In genomic region chr2:176560296-176560695, GRCh38 we compare ENCODE assay signal across 31 cellular contexts.
"Had no signal": no experiment of that assay in that cellular context is flagged by ENCODE, and none has a peak within 500 bp of the region (broad histone marks: within the 10 kb centered on the region; RNA-seq: fewer than 3 reads in every experiment).

No MANE protein-coding gene starts in this region.

- H3K27ac Mint-ChIP-seq: activated CD4-positive, alpha-beta T cell treated with anti-CD3 and anti-CD28 coated beads, Interleukin-2, amount 10 ng/mL, durations not matched to agents 24 days and 14 days; activated CD8-positive, alpha-beta T cell treated with anti-CD3 and anti-CD28 coated beads for 36 hours; activated naive CD8-positive, alpha-beta T cell treated with anti-CD3 and anti-CD28 coated beads for 36 hours; activated T-cell treated with anti-CD3 and anti-CD28 coated beads, Interleukin-2, amount 50 U/mL, for 72 hours; activated T-helper 17 cell treated with anti-CD3 and anti-CD28 coated beads, Interleukin-2, amount 50 U/mL, for 72 hours had no signal

- H3K9me3 Mint-ChIP-seq: activated CD4-positive, alpha-beta T cell treated with anti-CD3 and anti-CD28 coated beads, Interleukin-2, amount 10 ng/mL, durations not matched to agents 24 days and 14 days; activated CD8-positive, alpha-beta T cell treated with anti-CD3 and anti-CD28 coated beads for 36 hours; activated naive CD8-positive, alpha-beta T cell treated with anti-CD3 and anti-CD28 coated beads for 36 hours; activated T-cell treated with anti-CD3 and anti-CD28 coated beads, Interleukin-2, amount 50 U/mL, for 72 hours; activated T-helper 17 cell treated with anti-CD3 and anti-CD28 coated beads, Interleukin-2, amount 50 U/mL, for 72 hours; central memory CD8-positive, alpha-beta T cell had no signal

- H3K27ac ChIP-seq: cardiac muscle cell, SK-N-MC had no signal

- H3K36me3 ChIP-seq: cardiac muscle cell, SJCRH30 had no signal

- DNase-seq: activated CD4-positive, alpha-beta T cell treated with anti-CD3 and anti-CD28 coated beads, Interleukin-2, amount 10 ng/mL, durations not matched to agents 24 days and 14 days; activated CD4-positive, alpha-beta T cell treated with anti-CD3 and anti-CD28 coated beads, Interleukin-2, amount 50 U/mL, for 4 hours; activated CD8-positive, alpha-beta T cell treated with anti-CD3 and anti-CD28 coated beads for 36 hours; activated effector memory CD4-positive, alpha-beta T cell treated with anti-CD3 and anti-CD28 coated beads, Interleukin-2, amount 50 U/mL, for 16 hours; activated naive CD4-positive, alpha-beta T cell; activated naive CD4-positive, alpha-beta T cell treated with anti-CD3 and anti-CD28 coated beads, Interleukin-2, amount 50 U/mL, for 16 hours; activated naive CD8-positive, alpha-beta T cell treated with anti-CD3 and anti-CD28 coated beads for 36 hours; activated T-cell treated with anti-CD3 and anti-CD28 coated beads, Interleukin-2, amount 50 U/mL, for 1 hour; activated T-cell treated with anti-CD3 and anti-CD28 coated beads, Interleukin-2, amount 50 U/mL, for 72 hours; amniotic stem cell; aorta; Kasumi-1; MM.1S; MV-4-11; NCI-H1092; NCI-H1436 treated with DMSO at 0.1 percent for 48 hours; NCI-H187; NCI-H2081 treated with DMSO at 0.1 percent for 48 hours; NCI-H510A; NCI-H526; NCI-H748 treated with DMSO at 0.1 percent for 48 hours; NK-92 treated with Interleukin-12 subunit alpha and Interleukin-12 subunit beta, amount 100 ng/mL, for 24 hours; OCI-M1; SHP77; T1000 had no signal

- H3K4me3 ChIP-seq: cardiac muscle cell, SJCRH30, SK-N-MC had no signal

- H3K27me3 ChIP-seq: SJCRH30 had no signal

- H3K4me1 Mint-ChIP-seq: activated CD4-positive, alpha-beta T cell treated with anti-CD3 and anti-CD28 coated beads, Interleukin-2, amount 10 ng/mL, durations not matched to agents 24 days and 14 days; activated naive CD8-positive, alpha-beta T cell treated with anti-CD3 and anti-CD28 coated beads for 36 hours; activated T-helper 17 cell treated with anti-CD3 and anti-CD28 coated beads, Interleukin-2, amount 50 U/mL, for 72 hours; central memory CD8-positive, alpha-beta T cell had no signal

- H3K9me3 ChIP-seq: SJCRH30 had no signal

- H3K4me3 Mint-ChIP-seq: activated CD4-positive, alpha-beta T cell treated with anti-CD3 and anti-CD28 coated beads, Interleukin-2, amount 10 ng/mL, durations not matched to agents 24 days and 14 days; activated CD8-positive, alpha-beta T cell treated with anti-CD3 and anti-CD28 coated beads for 36 hours; activated naive CD8-positive, alpha-beta T cell treated with anti-CD3 and anti-CD28 coated beads for 36 hours; activated T-cell treated with anti-CD3 and anti-CD28 coated beads, Interleukin-2, amount 50 U/mL, for 72 hours; activated T-helper 17 cell treated with anti-CD3 and anti-CD28 coated beads, Interleukin-2, amount 50 U/mL, for 72 hours; central memory CD8-positive, alpha-beta T cell had no signal

- H3K36me3 Mint-ChIP-seq: activated naive CD8-positive, alpha-beta T cell treated with anti-CD3 and anti-CD28 coated beads for 36 hours had no signal

- ATAC-seq: activated CD8-positive, alpha-beta T cell treated with anti-CD3 and anti-CD28 coated beads for 36 hours; activated T-cell treated with anti-CD3 and anti-CD28 coated beads, Interleukin-2, amount 50 U/mL, for 72 hours; activated T-helper 17 cell treated with anti-CD3 and anti-CD28 coated beads, Interleukin-2, amount 50 U/mL, for 72 hours; Panc1 had no signal
